In genomic region chr15:60799885-60800728, GRCh38 we compare ENCODE assay signal across 9 cellular contexts.
DNase-seq lines count a peak whose midpoint lies in the region; ATAC-seq and TF ChIP-seq lines count a peak whose summit lies in the region.
"Had no signal": no experiment of that assay in that cellular context is flagged by ENCODE, and none has a peak within 500 bp of the region (broad histone marks: within the 10 kb centered on the region; RNA-seq: fewer than 3 reads in every experiment).

No MANE protein-coding gene starts in this region.

- peak; percentile 37 for DNase-seq in EH (ENCODE audit: low read depth)
- peak; percentile 19 for DNase-seq in T-helper 22 cell (ENCODE audit: low read depth)
- peak; percentile 52 for DNase-seq in choroid plexus epithelial cell (ENCODE audit: low read depth)
- no peak for DNase-seq in HK-2 (ENCODE audit: unreplicated experiment)
- DNase-seq: NCI-H2029 had no signal

- H3K27me3 ChIP-seq in rectal smooth muscle tissue (ENCODE audit: control insufficient read depth, insufficient read depth, low read length), result no peaks in the 10 kb centered on the region

- H3K36me3 ChIP-seq in rectal smooth muscle tissue (ENCODE audit: control insufficient read depth, insufficient read depth, low read length), result no peaks in the 10 kb centered on the region

- peaks cover 10% of the 10 kb centered on the region for H3K4me1 ChIP-seq in rectal smooth muscle tissue (ENCODE audit: control insufficient read depth, insufficient read depth, low read length)

- ATAC-seq in HG03196 (IDR thresholded peaks at IDR 0.05; ENCODE audit: unreplicated experiment) (no peak), GM18511 (IDR thresholded peaks at IDR 0.05; ENCODE audit: unreplicated experiment) (no peak), GM18868 (IDR thresholded peaks at IDR 0.05; ENCODE audit: unreplicated experiment) (no peak)

- H3K4me3 ChIP-seq in choroid plexus epithelial cell (ENCODE audit: low read depth, low read length) (no peak overlapping the region), rectal smooth muscle tissue (ENCODE audit: low read length) (no peak overlapping the region)

- no peak overlapping the region for H3K9ac ChIP-seq in rectal smooth muscle tissue (ENCODE audit: low read length)

- H3K27ac ChIP-seq in rectal smooth muscle tissue (ENCODE audit: low read depth, low read length), result peak overlapping the region; percentile 21

- TF ChIP-seq CTCF in choroid plexus epithelial cell (conservative IDR thresholded peaks at IDR 0.05; ENCODE audit: low read depth, low read length), result no peak
